In genomic region chr7:99490878-99491277, GRCh38 we compare ENCODE assay signal across 1 cellular context.
A peak's percentile ranks its signal among the peaks of the same experiment; 100 is the strongest.
TF ChIP-seq lines count a peak whose summit lies in the region.

No MANE protein-coding gene starts in this region.

TF ChIP-seq in GM12891, 5 proteins besides CTCF, POLR2A, EP300 and RAD21:
- TF ChIP-seq SPI1 (IDR thresholded peaks at IDR 0.05; ENCODE audit: low read depth, low read length): no peak
- no peak for TF ChIP-seq TAF1 (IDR thresholded peaks at IDR 0.05; ENCODE audit: low read depth, low read length)
- no peak for TF ChIP-seq POU2F2 (IDR thresholded peaks at IDR 0.05; ENCODE audit: low read depth, low read length)
- no peak for TF ChIP-seq PAX5 (IDR thresholded peaks at IDR 0.05; ENCODE audit: insufficient read depth, low read length, severe bottlenecking)
- TF ChIP-seq POLR2AphosphoS5 (IDR thresholded peaks at IDR 0.05; ENCODE audit: low read depth, low read length): peak; percentile 56; the same call in 1 of the 2 replicates
